12 cellular contexts compared by ENCODE assay signal in the genomic region with DNA sequence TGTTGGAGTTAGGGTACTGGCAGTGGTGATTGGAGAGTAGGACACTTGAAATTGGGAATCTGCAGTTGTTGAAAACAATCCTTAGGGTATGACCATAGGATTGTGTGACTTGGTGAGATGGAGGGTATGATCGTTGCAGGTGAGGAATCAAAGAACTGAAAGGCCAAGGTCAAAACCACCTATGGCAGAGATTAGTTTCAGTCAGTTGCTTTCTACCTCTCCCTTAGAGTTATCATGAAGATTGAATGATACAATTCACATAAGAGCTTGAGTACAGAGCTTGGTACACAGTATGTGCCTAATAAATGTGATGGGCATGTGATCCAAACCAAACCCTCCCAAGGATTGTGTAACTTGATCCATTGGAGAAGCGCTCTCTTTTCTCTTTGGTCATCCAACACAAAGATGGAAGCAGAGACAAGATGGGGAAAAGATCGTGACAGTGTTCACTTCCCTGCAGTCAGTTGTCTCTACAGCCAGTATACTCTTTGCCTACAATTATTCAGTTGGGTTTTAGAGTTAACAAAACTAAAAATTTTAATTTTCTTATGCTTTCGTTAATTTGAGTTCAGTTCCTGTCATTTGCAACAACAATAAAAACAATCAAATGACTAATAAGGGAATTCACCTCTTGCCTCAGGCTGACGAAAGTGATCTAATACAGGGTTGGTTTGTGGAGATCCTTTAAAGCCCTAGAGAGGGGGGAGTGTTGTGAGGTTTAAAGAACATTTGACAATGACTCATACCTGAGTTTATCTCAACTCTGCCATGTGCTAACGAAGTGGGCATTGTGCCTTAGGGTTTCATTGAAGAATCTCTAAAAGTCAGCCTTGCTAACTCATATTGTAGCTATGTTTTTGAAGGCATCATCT. TPM values are rescaled to one million over a fixed set of nuclear protein-coding genes. Genes with fewer than 3 reads are reported as not detected.
DNase-seq lines count a peak whose midpoint lies in the region; ATAC-seq and TF ChIP-seq lines count a peak whose summit lies in the region.
"Had no signal": no experiment of that assay in that cellular context is flagged by ENCODE, and none has a peak within 500 bp of the region (broad histone marks: within the 10 kb centered on the region; RNA-seq: fewer than 3 reads in every experiment).

No MANE protein-coding gene starts in this region.

- CTCF ChIA-PET in activated B cell treated with CpG ODN at 0.5 μM for 24 hours (lab: Charles Lee): no interaction called here

- no peaks in the 10 kb centered on the region for H3K36me3 Mint-ChIP-seq in activated B cell treated with CpG ODN at 0.5 μM for 24 hours (ENCODE audit: low read depth)
- H3K36me3 Mint-ChIP-seq: CD4-positive, alpha-beta memory T cell had no signal

- ATAC-seq in HG03558 (IDR thresholded peaks at IDR 0.05; ENCODE audit: extremely low read depth, unreplicated experiment) (peak; percentile 49), activated B cell treated with CpG ODN at 0.5 μM for 24 hours (ENCODE audit: low read depth) (peak; percentile 49), HG02970 (IDR thresholded peaks at IDR 0.05; ENCODE audit: low FRiP score, unreplicated experiment) (no peak)
- ATAC-seq: gastrocnemius medialis had no signal

- no peak overlapping the region for H3K27ac Mint-ChIP-seq in activated B cell treated with CpG ODN at 0.5 μM for 24 hours
- H3K27ac Mint-ChIP-seq: CD4-positive, alpha-beta memory T cell had no signal

- POLR2A ChIA-PET in activated B cell treated with CpG ODN at 0.5 μM for 24 hours (lab: Charles Lee): no interaction called here

- peak; percentile 47 for DNase-seq in EH (ENCODE audit: low read depth)
- DNase-seq in activated B cell treated with CpG ODN at 0.5 μM for 24 hours: no peak
- peak; percentile 61 for DNase-seq in glomerular visceral epithelial cell (ENCODE audit: extremely low spot score)
- no peak for DNase-seq in NCI-H82 treated with DMSO at 0.1 percent for 48 hours (lab: John Stamatoyannopoulos, UW; ENCODE audit: unreplicated experiment)
- DNase-seq in ACHN: no peak
- DNase-seq in iPS-NIHi7 (ENCODE audit: extremely low spot score): no peak
- DNase-seq: CD4-positive, alpha-beta memory T cell; gastrocnemius medialis; H7; retina had no signal

- in situ Hi-C loops in ACHN (cut with HindIII; ENCODE audit: low pct_ligation_motif_present, low pct_unique_long_range_greater_than_20kb, low sequenced_read_pairs): no loop called here

- intact Hi-C loops in activated B cell treated with CpG ODN at 0.5 μM for 24 hours (cut with micrococcal nuclease): no loop called here

- H3K27me3 Mint-ChIP-seq in activated B cell treated with CpG ODN at 0.5 μM for 24 hours: peaks cover 38% of the 10 kb centered on the region

- no peak overlapping the region for H3K4me3 Mint-ChIP-seq in activated B cell treated with CpG ODN at 0.5 μM for 24 hours
- H3K4me3 Mint-ChIP-seq: CD4-positive, alpha-beta memory T cell had no signal

- TF ChIP-seq CTCF in activated B cell treated with CpG ODN at 0.5 μM for 24 hours (IDR thresholded peaks at IDR 0.05): no peak

- no peaks in the 10 kb centered on the region for H3K4me1 Mint-ChIP-seq in activated B cell treated with CpG ODN at 0.5 μM for 24 hours
- H3K4me1 Mint-ChIP-seq: CD4-positive, alpha-beta memory T cell had no signal

- H3K9me3 Mint-ChIP-seq in activated B cell treated with CpG ODN at 0.5 μM for 24 hours: peaks cover 3% of the 10 kb centered on the region

RNA-seq across cellular contexts. Expression of gene SMAD2, which starts 14.7 kb away (rescaled TPM):
- total RNA-seq in activated B cell treated with CpG ODN at 0.5 μM for 24 hours: 97.3 and 99.0 TPM in 2 replicates

Comparison
In these comparisons a context has a peak if more than half of its experiments do, and no peak if none do; other contexts are left out.
1. DNase-seq: peak in EH (single experiment) and glomerular visceral epithelial cell (single experiment); none in activated B cell treated with CpG ODN at 0.5 μM for 24 hours (single experiment), NCI-H82 treated with DMSO at 0.1 percent for 48 hours (single experiment), ACHN (single experiment) and iPS-NIHi7 (single experiment).